Comparison of ENCODE assay signal across 9 cellular contexts in the genomic region with DNA sequence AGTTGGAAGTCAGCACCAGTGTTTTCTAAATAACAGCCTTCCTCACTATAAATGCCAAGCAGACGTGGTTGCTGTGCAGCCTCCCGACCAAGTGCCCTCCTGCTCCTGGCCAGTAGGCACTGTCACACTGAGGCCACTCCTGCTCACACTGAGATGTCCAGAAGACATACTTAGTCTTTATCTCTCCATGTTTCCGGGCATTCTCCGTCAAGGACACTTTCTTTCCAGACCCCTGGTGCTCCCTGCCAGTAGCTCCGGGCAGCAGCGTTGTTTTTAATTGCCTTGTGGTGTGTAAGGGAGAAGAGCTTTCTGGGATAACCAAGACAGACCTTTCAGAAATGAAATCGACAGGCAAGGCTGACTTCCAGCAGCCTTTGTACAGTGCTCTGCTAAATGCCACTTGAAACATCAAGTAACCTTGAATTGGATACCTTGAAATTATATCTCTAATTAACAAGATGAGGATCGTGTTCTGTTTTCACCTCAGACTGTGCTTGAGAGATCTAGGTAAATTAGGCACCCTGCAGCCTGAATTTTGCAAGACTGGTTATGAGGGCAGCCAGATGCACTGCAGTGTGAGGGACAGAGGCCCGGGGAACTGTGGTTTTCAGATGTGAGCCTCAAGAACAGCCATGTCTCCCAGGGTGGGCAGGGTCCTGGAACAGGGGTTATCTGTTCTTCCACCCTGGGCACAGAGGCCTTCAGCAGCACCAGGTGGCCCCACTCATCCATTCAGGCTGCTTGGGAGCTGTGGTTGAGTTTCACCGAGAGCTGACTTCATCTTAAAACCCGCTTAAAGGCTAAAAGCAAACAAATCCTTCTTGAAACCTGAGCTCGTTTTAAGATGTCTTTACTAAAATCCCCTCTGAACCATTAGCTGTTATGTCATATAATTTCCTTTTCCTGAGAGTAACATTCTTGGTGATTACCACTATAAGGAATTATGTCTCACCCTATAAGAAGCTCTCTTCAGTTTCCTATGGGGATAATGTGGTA. TPM values are rescaled to one million over a fixed set of nuclear protein-coding genes. Genes with fewer than 3 reads are reported as not detected.
DNase-seq lines count a peak whose midpoint lies in the region; ATAC-seq and TF ChIP-seq lines count a peak whose summit lies in the region.
"Had no signal": no experiment of that assay in that cellular context is flagged by ENCODE, and none has a peak within 500 bp of the region (broad histone marks: within the 10 kb centered on the region; RNA-seq: fewer than 3 reads in every experiment).

No MANE protein-coding gene starts in this region.

- H3K9ac ChIP-seq in SK-N-SH (peak overlapping the region; percentile 50), subcutaneous abdominal adipose tissue (ENCODE audit: low read length in 5 of 5) (no peak overlapping the region)

- TF ChIP-seq CTCF in SK-N-SH (IDR thresholded peaks at IDR 0.05) = no peak
- no peak for TF ChIP-seq CTCF in ascending aorta (IDR thresholded peaks at IDR 0.05)
- TF ChIP-seq CTCF in body of pancreas (IDR thresholded peaks at IDR 0.05) = no peak

- H3K36me3 ChIP-seq in SK-N-SH (replicated peaks in 1 of 2; ENCODE audit: control insufficient read depth in 1 of 2, insufficient read depth in 2 of 2, low read length in 1 of 2) (peaks cover 10 to 13% of the 10 kb centered on the region in 2 experiments), subcutaneous abdominal adipose tissue (ENCODE audit: control insufficient read depth in 5 of 5, insufficient read depth in 5 of 5, low read length in 5 of 5) (no peaks in the 10 kb centered on the region), ascending aorta (no peaks in the 10 kb centered on the region), body of pancreas (replicated peaks in 1 of 2; ENCODE audit: insufficient read depth in 1 of 2, low read depth in 2 of 2) (no peaks in the 10 kb centered on the region)

- H3K9me3 ChIP-seq in SK-N-SH (no peaks in the 10 kb centered on the region), subcutaneous abdominal adipose tissue (ENCODE audit: control insufficient read depth in 5 of 5, low read length in 5 of 5) (no peaks in the 10 kb centered on the region), ascending aorta (no peaks in the 10 kb centered on the region), body of pancreas (no peaks in the 10 kb centered on the region)

- no peaks in the 10 kb centered on the region for H3K36me3 Mint-ChIP-seq in activated T-cell treated with anti-CD3 and anti-CD28 coated beads, Interleukin-2, amount 50 U/mL, for 72 hours (ENCODE audit: insufficient read depth in 2 of 2)

- peak; percentile 39 to 89; a peak in 3 of 4 replicates for TF ChIP-seq EP300 in SK-N-SH (IDR thresholded peaks at IDR 0.05; ENCODE audit: borderline replicate concordance in 1 of 2, low read depth in 1 of 2, low read length in 1 of 2)

- H3K27me3 ChIP-seq in SK-N-SH (ENCODE audit: insufficient read depth) (no peaks in the 10 kb centered on the region), subcutaneous abdominal adipose tissue (ENCODE audit: control insufficient read depth in 5 of 5, insufficient read depth in 4 of 5, low read length in 5 of 5) (no peaks in the 10 kb centered on the region), ascending aorta (no peaks in the 10 kb centered on the region), body of pancreas (no peaks in the 10 kb centered on the region)

- peaks cover 19% of the 10 kb centered on the region for H3K27me3 Mint-ChIP-seq in activated T-cell treated with anti-CD3 and anti-CD28 coated beads, Interleukin-2, amount 50 U/mL, for 72 hours (ENCODE audit: low read depth)

- DNase-seq in SK-N-SH (peak; percentile 58), left cardiac atrium (no peak), ascending aorta (ENCODE audit: low spot score in 2 of 2) (no peak), body of pancreas (no peak)
- DNase-seq in activated T-cell treated with anti-CD3 and anti-CD28 coated beads, Interleukin-2, amount 50 U/mL, for 72 hours = no peak
- DNase-seq: GOT3 had no signal

- CTCF ChIA-PET in SK-N-SH (lab: Yijun Ruan, JAX) = interaction anchor here (0.7 to 12.9 kb wide), 21 partner anchors 8 to 617 kb away, joined by 3 to 270 read pairs (median 7); a partner anchor contains a TSS

- H3K4me3 ChIP-seq in SK-N-SH (ENCODE audit: low read depth in 2 of 2, low read length in 1 of 2) = peak overlapping the region; percentile 12 to 36; a peak in 2 of 4 replicates
- no peak overlapping the region for H3K4me3 ChIP-seq in subcutaneous abdominal adipose tissue (ENCODE audit: low read depth in 1 of 5, low read length in 5 of 5)
- no peak overlapping the region for H3K4me3 ChIP-seq in ascending aorta
- H3K4me3 ChIP-seq in body of pancreas = no peak overlapping the region

- 18% methylated on average over 12 of the region's 12 CpGs for WGBS in SK-N-SH (ENCODE audit: low lambda C conversion rate)
- WGBS in body of pancreas, 2 donors = 40 to 41% methylated on average over 12 of the region's 12 CpGs

- no peak overlapping the region for H3K4me3 Mint-ChIP-seq in activated T-cell treated with anti-CD3 and anti-CD28 coated beads, Interleukin-2, amount 50 U/mL, for 72 hours

- H3F3A ChIP-seq in SK-N-SH (replicated peaks; ENCODE audit: insufficient read depth) = peaks cover 25% of the 10 kb centered on the region

- H3K9me3 Mint-ChIP-seq in activated T-cell treated with anti-CD3 and anti-CD28 coated beads, Interleukin-2, amount 50 U/mL, for 72 hours = no peaks in the 10 kb centered on the region

- peak overlapping the region; percentile 72 for H3K4me2 ChIP-seq in SK-N-SH

- peak overlapping the region; percentile 84 to 97 for H3K27ac ChIP-seq in SK-N-SH (ENCODE audit: low read depth in 2 of 2, low read length in 1 of 2)
- H3K27ac ChIP-seq in subcutaneous abdominal adipose tissue (ENCODE audit: low read depth, low read length) = peak overlapping the region; percentile 29
- H3K27ac ChIP-seq in ascending aorta = peak overlapping the region in 1 of 2 donors; percentile 20
- H3K27ac ChIP-seq in body of pancreas = no peak overlapping the region

- no peaks in the 10 kb centered on the region for H4K20me1 ChIP-seq in SK-N-SH (ENCODE audit: insufficient read depth)

- POLR2A ChIA-PET in SK-N-SH (lab: Yijun Ruan, JAX) = interaction anchor here (1.2 to 3.2 kb wide), 10 partner anchors 16 to 123 kb away, joined by 3 to 23 read pairs (median 12); a partner anchor contains a TSS

- peaks cover 33 to 62% of the 10 kb centered on the region in 2 experiments for H3K4me1 ChIP-seq in SK-N-SH (ENCODE audit: control insufficient read depth in 1 of 2, insufficient read depth in 2 of 2, low read depth in 1 of 2, low read length in 1 of 2)
- peaks cover 0 to 23% (median 16%) of the 10 kb centered on the region in 5 donors for H3K4me1 ChIP-seq in subcutaneous abdominal adipose tissue (ENCODE audit: control insufficient read depth in 5 of 5, insufficient read depth in 5 of 5, low read length in 5 of 5)
- H3K4me1 ChIP-seq in ascending aorta = peaks cover 0 to 22% of the 10 kb centered on the region in 2 donors
- H3K4me1 ChIP-seq in body of pancreas = no peaks in the 10 kb centered on the region

- intact Hi-C loops in left cardiac atrium (cut with DNase I) = loop anchor here (5.0 to 10.0 kb wide), 2 partner anchors 104 to 122 kb away; a partner anchor contains a TSS
- intact Hi-C loops in ascending aorta (cut with DNase I) = loop anchor here (5.0 kb wide), 2 partner anchors 56 to 104 kb away; a partner anchor contains a TSS
- intact Hi-C loops in body of pancreas (cut with DNase I) = loop anchor here (10.0 kb wide), 1 partner anchor 122 kb away; no protein-coding TSS in a partner anchor

- TF ChIP-seq RAD21 in SK-N-SH (IDR thresholded peaks at IDR 0.05; ENCODE audit: low read length) = peak; percentile 30; the same call in 1 of the 2 replicates

- TF ChIP-seq POLR2A in body of pancreas (IDR thresholded peaks at IDR 0.05) = no peak

- H2AFZ ChIP-seq in SK-N-SH (ENCODE audit: low read depth) = no peak overlapping the region

- H3K4me1 Mint-ChIP-seq in activated T-cell treated with anti-CD3 and anti-CD28 coated beads, Interleukin-2, amount 50 U/mL, for 72 hours (ENCODE audit: low read depth) = no peaks in the 10 kb centered on the region

- peak; percentile 55 for ATAC-seq in HG03432 (IDR thresholded peaks at IDR 0.05; ENCODE audit: unreplicated experiment)
- peak; percentile 54 to 73 for ATAC-seq in left cardiac atrium
- ATAC-seq in activated T-cell treated with anti-CD3 and anti-CD28 coated beads, Interleukin-2, amount 50 U/mL, for 72 hours (replicated peaks in 1 of 2) = no peak
- ATAC-seq in HG02885 (IDR thresholded peaks at IDR 0.05; ENCODE audit: poor library complexity, unreplicated experiment) = no peak
- no peak for ATAC-seq in body of pancreas

- peaks cover 65% of the 10 kb centered on the region for H3K79me2 ChIP-seq in SK-N-SH (ENCODE audit: insufficient read depth)

- no peak overlapping the region for H3K27ac Mint-ChIP-seq in activated T-cell treated with anti-CD3 and anti-CD28 coated beads, Interleukin-2, amount 50 U/mL, for 72 hours

- no peaks in the 10 kb centered on the region for H3K9me2 ChIP-seq in SK-N-SH

TF ChIP-seq in SK-N-SH, 30 proteins besides CTCF, POLR2A, EP300 and RAD21 (continues in another document):
- TF ChIP-seq GABPA (IDR thresholded peaks at IDR 0.05; ENCODE audit: low read depth) (no peak), FOSL2 (IDR thresholded peaks at IDR 0.05; ENCODE audit: borderline replicate concordance, low read depth) (peak; percentile 56; the same call in 1 of the 2 replicates), EZH2phosphoT487 (IDR thresholded peaks at IDR 0.05; ENCODE audit: borderline replicate concordance, low read depth) (no peak), NRF1 (IDR thresholded peaks at IDR 0.05; ENCODE audit: low read depth, low read length) (no peak), FOXJ3 (CRISPR knock-in tag; IDR thresholded peaks at IDR 0.05) (peak; percentile 85; the same call in 1 of the 2 replicates), JUND (IDR thresholded peaks at IDR 0.05) (peak; percentile 60), TEAD4 (IDR thresholded peaks at IDR 0.05; ENCODE audit: borderline replicate concordance, insufficient read depth) (no peak), SMC3 (IDR thresholded peaks at IDR 0.05; ENCODE audit: low read depth, low read length) (0 out of 2 replicates have a peak, but pooled peaks have one; percentile 4), TCF12 (IDR thresholded peaks at IDR 0.05) (peak; percentile 28; the same call in 1 of the 2 replicates), FOXM1 (IDR thresholded peaks at IDR 0.05; ENCODE audit: low read depth) (no peak)

RNA-seq across cellular contexts. Expression of a gene that starts 43.4 kb away (rescaled TPM):
- 13.0 and 18.1 TPM in 2 replicates for polyA plus RNA-seq in SK-N-SH (2012; rRNA removed)
- 17.4 and 22.1 TPM in 2 replicates for polyA plus RNA-seq in SK-N-SH (2012; cell fraction: cytosol; rRNA removed)
- polyA plus RNA-seq in SK-N-SH (2012; cell fraction: nucleus; rRNA removed) = 13.8 and 25.4 TPM in 2 replicates
- 10 to 100 TPM; 31.0 to 46.9 TPM for total RNA-seq in left cardiac atrium
- total RNA-seq in ascending aorta = 11.7 TPM
- total RNA-seq in activated T-cell treated with anti-CD3 and anti-CD28 coated beads, Interleukin-2, amount 50 U/mL, for 72 hours = not detected
- 1 to 10 TPM in 1 of 2 donors, under 1 TPM in 1; 0.66 to 1.3 TPM for total RNA-seq in body of pancreas

Comparison
In these comparisons a context has a peak if more than half of its experiments do, and no peak if none do; other contexts are left out.
1. ATAC-seq: peak in HG03432 (single experiment) and left cardiac atrium (2 of 2); none in activated T-cell treated with anti-CD3 and anti-CD28 coated beads, Interleukin-2, amount 50 U/mL, for 72 hours (0 of 2), HG02885 (single experiment) and body of pancreas (single experiment).
2. H3K27ac ChIP-seq: peak in SK-N-SH (2 of 2) and subcutaneous abdominal adipose tissue (single experiment); none in body of pancreas (0 of 4).
3. H3K4me3 ChIP-seq: peak in SK-N-SH (2 of 2); none in subcutaneous abdominal adipose tissue (0 of 5), ascending aorta (0 of 2) and body of pancreas (0 of 2).